In genomic region chr6:26173836-26174144, GRCh38 we compare ENCODE assay signal across 9 cellular contexts.
A peak's percentile ranks its signal among the peaks of the same experiment; 100 is the strongest.
DNase-seq lines count a peak whose midpoint lies in the region; ATAC-seq and TF ChIP-seq lines count a peak whose summit lies in the region.
"Had no signal": no experiment of that assay in that cellular context is flagged by ENCODE, and none has a peak within 500 bp of the region (broad histone marks: within the 10 kb centered on the region; RNA-seq: fewer than 3 reads in every experiment).

No MANE protein-coding gene starts in this region.

- no peaks in the 10 kb centered on the region for H3K27me3 Mint-ChIP-seq in activated naive CD4-positive, alpha-beta T cell treated with anti-CD3 and anti-CD28 coated beads, Interleukin-2, amount 50 U/mL, for 24 hours
- no peaks in the 10 kb centered on the region for H3K27me3 Mint-ChIP-seq in T-helper 17 cell

- no peaks in the 10 kb centered on the region for H3K9me2 ChIP-seq in hepatocyte (replicated peaks; ENCODE audit: insufficient read depth)

- in situ Hi-C loops in GM13976 (cut with MboI; ENCODE audit: low sequenced_read_pairs, unreplicated experiment) = no loop called here

- H3K4me2 ChIP-seq in hepatocyte = peak overlapping the region; percentile 79

- H3K36me3 Mint-ChIP-seq in activated naive CD4-positive, alpha-beta T cell treated with anti-CD3 and anti-CD28 coated beads, Interleukin-2, amount 50 U/mL, for 24 hours = no peaks in the 10 kb centered on the region
- H3K36me3 Mint-ChIP-seq in T-helper 17 cell (ENCODE audit: low read depth) = peaks cover 3% of the 10 kb centered on the region

- H3K27me3 ChIP-seq in hepatocyte (no peaks in the 10 kb centered on the region), upper lobe of right lung (no peaks in the 10 kb centered on the region), right lobe of liver (no peaks in the 10 kb centered on the region)

- peak overlapping the region; percentile 53 for H3K4me3 Mint-ChIP-seq in activated naive CD4-positive, alpha-beta T cell treated with anti-CD3 and anti-CD28 coated beads, Interleukin-2, amount 50 U/mL, for 24 hours
- peak overlapping the region; percentile 98 for H3K4me3 Mint-ChIP-seq in T-helper 17 cell

- H2AFZ ChIP-seq in hepatocyte = no peak overlapping the region

- H3K27ac ChIP-seq in hepatocyte (no peak overlapping the region), upper lobe of right lung (no peak overlapping the region), right lobe of liver (no peak overlapping the region)

- H3K9me3 ChIP-seq in T-helper 17 cell (ENCODE audit: control insufficient read depth, low read length, poor library complexity, severe bottlenecking) (no peaks in the 10 kb centered on the region), hepatocyte (ENCODE audit: low read depth) (no peaks in the 10 kb centered on the region), upper lobe of right lung (no peaks in the 10 kb centered on the region), right lobe of liver (no peaks in the 10 kb centered on the region)

- WGBS in hepatocyte (ENCODE audit: low lambda C conversion rate, missing lambda C conversion rate) = 95% methylated on average over 4 of the region's 4 CpGs
- 92% methylated on average over 3 of the region's 4 CpGs for WGBS in right lobe of liver (ENCODE audit: insufficient coverage, low coverage, low lambda C conversion rate, missing lambda C conversion rate)

- H3K4me1 ChIP-seq in hepatocyte (ENCODE audit: insufficient read depth) = peaks cover 8% of the 10 kb centered on the region
- H3K4me1 ChIP-seq in upper lobe of right lung = peaks cover 8% of the 10 kb centered on the region
- peaks cover 0 to 8% (median 3%) of the 10 kb centered on the region in 4 donors for H3K4me1 ChIP-seq in right lobe of liver

- no peaks in the 10 kb centered on the region for H4K20me1 ChIP-seq in hepatocyte (ENCODE audit: insufficient read depth, poor library complexity, severe bottlenecking)

- ATAC-seq in T-helper 17 cell (no peak), upper lobe of right lung (no peak), right lobe of liver (no peak)

- TF ChIP-seq CTCF in hepatocyte (IDR thresholded peaks at IDR 0.05; ENCODE audit: poor library complexity) (no peak), upper lobe of right lung (IDR thresholded peaks at IDR 0.05) (no peak), right lobe of liver (IDR thresholded peaks at IDR 0.05) (no peak), GM13976 (IDR thresholded peaks at IDR 0.05; ENCODE audit: borderline replicate concordance, control extremely low read depth, extremely low read depth, insufficient read depth, missing control alignments) (no peak)

- no peak for DNase-seq in activated naive CD4-positive, alpha-beta T cell treated with anti-CD3 and anti-CD28 coated beads, Interleukin-2, amount 50 U/mL, for 16 hours
- DNase-seq in T-helper 17 cell (no peak), hepatocyte (ENCODE audit: low spot score) (no peak), upper lobe of right lung (no peak), right lobe of liver (no peak), GM13976 (ENCODE audit: low spot score) (no peak), posterior vena cava (ENCODE audit: low spot score) (no peak)
- DNase-seq: NCI-H1436 treated with DMSO at 0.1 percent for 48 hours had no signal

- no peaks in the 10 kb centered on the region for H3K36me3 ChIP-seq in hepatocyte (replicated peaks; ENCODE audit: insufficient read depth, low read depth)
- H3K36me3 ChIP-seq in upper lobe of right lung = no peaks in the 10 kb centered on the region
- H3K36me3 ChIP-seq in right lobe of liver = no peaks in the 10 kb centered on the region

- peak overlapping the region; percentile 81 for H3K27ac Mint-ChIP-seq in activated naive CD4-positive, alpha-beta T cell treated with anti-CD3 and anti-CD28 coated beads, Interleukin-2, amount 50 U/mL, for 24 hours
- H3K27ac Mint-ChIP-seq in T-helper 17 cell = peak overlapping the region; percentile 98

- H3K4me1 Mint-ChIP-seq in activated naive CD4-positive, alpha-beta T cell treated with anti-CD3 and anti-CD28 coated beads, Interleukin-2, amount 50 U/mL, for 24 hours = peaks cover 55% of the 10 kb centered on the region
- peaks cover 33% of the 10 kb centered on the region for H3K4me1 Mint-ChIP-seq in T-helper 17 cell

- H3K4me3 ChIP-seq in hepatocyte (no peak overlapping the region), upper lobe of right lung (peak overlapping the region; percentile 58), right lobe of liver (no peak overlapping the region)

- TF ChIP-seq POLR2A in right lobe of liver (IDR thresholded peaks at IDR 0.05) = no peak

- no peaks in the 10 kb centered on the region for H3K9me3 Mint-ChIP-seq in activated naive CD4-positive, alpha-beta T cell treated with anti-CD3 and anti-CD28 coated beads, Interleukin-2, amount 50 U/mL, for 24 hours

- peaks cover 14% of the 10 kb centered on the region for H3K79me2 ChIP-seq in hepatocyte

- intact Hi-C loops in upper lobe of right lung (cut with DNase I) = no loop called here
- intact Hi-C loops in right lobe of liver (cut with DNase I) = no loop called here
- intact Hi-C loops in posterior vena cava (cut with DNase I) = no loop called here
